2 cellular contexts compared by ENCODE assay signal in the genomic region with DNA sequence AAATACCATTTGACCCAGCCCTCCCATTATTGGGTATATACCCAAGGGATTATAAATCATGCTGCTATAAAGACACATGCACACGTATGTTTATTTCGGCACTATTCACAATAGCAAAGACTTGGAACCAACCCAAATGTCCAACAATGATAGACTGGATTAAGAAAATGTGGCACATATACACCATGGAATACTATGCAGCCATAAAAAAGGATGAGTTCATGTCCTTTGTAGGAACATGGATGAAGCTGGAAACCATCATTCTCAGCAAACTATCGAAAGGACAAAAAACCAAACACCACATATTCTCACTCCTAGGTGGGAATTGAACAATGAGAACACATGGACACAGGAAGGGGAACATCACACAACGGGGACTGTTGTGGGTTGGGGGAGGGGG. TPM values are rescaled to one million over a fixed set of nuclear protein-coding genes. Genes with fewer than 3 reads are reported as not detected.
"Had no signal": no experiment of that assay in that cellular context is flagged by ENCODE, and none has a peak within 500 bp of the region (broad histone marks: within the 10 kb centered on the region; RNA-seq: fewer than 3 reads in every experiment).

No MANE protein-coding gene starts in this region.

RNA-seq across cellular contexts. Expression of gene G6PC2, which starts 30.3 kb away (rescaled TPM):
- total RNA-seq: G401, GM12878 had no signal
- polyA plus RNA-seq: GM12878 had no signal
